14 cellular contexts compared by ENCODE assay signal in genomic region chr5:151204051-151204450, GRCh38.
"Had no signal": no experiment of that assay in that cellular context is flagged by ENCODE, and none has a peak within 500 bp of the region (broad histone marks: within the 10 kb centered on the region; RNA-seq: fewer than 3 reads in every experiment).

No MANE protein-coding gene starts in this region.

- H3K27me3 Mint-ChIP-seq: activated naive CD8-positive, alpha-beta T cell treated with anti-CD3 and anti-CD28 coated beads, Interleukin-2, amount 10 ng/mL, durations not matched to agents 7 days and 5 days; stimulated activated naive CD8-positive, alpha-beta T cell treated with anti-CD3 and anti-CD28 coated beads, Interleukin-15, amount 100 ng/mL, for 72 hours had no signal

- H3K27ac Mint-ChIP-seq: activated naive CD8-positive, alpha-beta T cell treated with anti-CD3 and anti-CD28 coated beads, Interleukin-2, amount 10 ng/mL, durations not matched to agents 7 days and 5 days; activated T-helper 2 cell treated with anti-CD3 and anti-CD28 coated beads, Interferon-gamma antibody, Interleukin-2, Interleukin-4, amounts not matched to agents 10 μg/mL and 5 μg/mL and 100 μg/mL, durations not matched to agents 14 hours and 24 hours and 36 hours; nephron had no signal

- DNase-seq: activated CD4-positive, alpha-beta T cell treated with anti-CD3 and anti-CD28 coated beads, Interleukin-2, amount 50 U/mL, for 1 hour; activated naive CD8-positive, alpha-beta T cell treated with anti-CD3 and anti-CD28 coated beads, Interleukin-2, amount 10 ng/mL, durations not matched to agents 7 days and 5 days; dorsolateral prefrontal cortex; glutamatergic neuron; stimulated activated CD4-positive, alpha-beta T cell treated with anti-CD3 and anti-CD28 coated beads, Interleukin-12 subunit alpha, Interleukin-12 subunit beta, amount 100 ng/mL, for 4 hours; T-helper 2 cell; testis had no signal

- H3K4me3 Mint-ChIP-seq: activated naive CD8-positive, alpha-beta T cell treated with anti-CD3 and anti-CD28 coated beads, Interleukin-2, amount 10 ng/mL, durations not matched to agents 7 days and 5 days; nephron; stimulated activated naive CD8-positive, alpha-beta T cell treated with anti-CD3 and anti-CD28 coated beads, Interleukin-15, amount 100 ng/mL, for 72 hours had no signal

- H3K9me3 Mint-ChIP-seq: activated naive CD8-positive, alpha-beta T cell treated with anti-CD3 and anti-CD28 coated beads, Interleukin-2, amount 10 ng/mL, durations not matched to agents 7 days and 5 days; activated T-helper 2 cell treated with anti-CD3 and anti-CD28 coated beads, Interferon-gamma antibody, Interleukin-2, Interleukin-4, amounts not matched to agents 10 μg/mL and 5 μg/mL and 100 μg/mL, durations not matched to agents 14 hours and 24 hours and 36 hours; nephron; stimulated activated naive CD8-positive, alpha-beta T cell treated with anti-CD3 and anti-CD28 coated beads, Interleukin-15, amount 100 ng/mL, for 72 hours had no signal

- H3K27me3 ChIP-seq: ascending aorta, dorsolateral prefrontal cortex, testis had no signal

- H3K4me1 ChIP-seq: ascending aorta had no signal

- ATAC-seq: esophagus mucosa; stimulated activated naive CD8-positive, alpha-beta T cell treated with anti-CD3 and anti-CD28 coated beads, Interleukin-15, amount 100 ng/mL, for 72 hours had no signal

- H3K27ac ChIP-seq: ascending aorta, dorsolateral prefrontal cortex, testis had no signal

- H3K4me3 ChIP-seq: ascending aorta, dorsolateral prefrontal cortex, lung, testis had no signal

- H3K9me3 ChIP-seq: ascending aorta, testis had no signal

- FAIRE-seq: bronchial epithelial cell had no signal

- H3K4me1 Mint-ChIP-seq: nephron had no signal
